1 cellular context compared by ENCODE assay signal in the genomic region with DNA sequence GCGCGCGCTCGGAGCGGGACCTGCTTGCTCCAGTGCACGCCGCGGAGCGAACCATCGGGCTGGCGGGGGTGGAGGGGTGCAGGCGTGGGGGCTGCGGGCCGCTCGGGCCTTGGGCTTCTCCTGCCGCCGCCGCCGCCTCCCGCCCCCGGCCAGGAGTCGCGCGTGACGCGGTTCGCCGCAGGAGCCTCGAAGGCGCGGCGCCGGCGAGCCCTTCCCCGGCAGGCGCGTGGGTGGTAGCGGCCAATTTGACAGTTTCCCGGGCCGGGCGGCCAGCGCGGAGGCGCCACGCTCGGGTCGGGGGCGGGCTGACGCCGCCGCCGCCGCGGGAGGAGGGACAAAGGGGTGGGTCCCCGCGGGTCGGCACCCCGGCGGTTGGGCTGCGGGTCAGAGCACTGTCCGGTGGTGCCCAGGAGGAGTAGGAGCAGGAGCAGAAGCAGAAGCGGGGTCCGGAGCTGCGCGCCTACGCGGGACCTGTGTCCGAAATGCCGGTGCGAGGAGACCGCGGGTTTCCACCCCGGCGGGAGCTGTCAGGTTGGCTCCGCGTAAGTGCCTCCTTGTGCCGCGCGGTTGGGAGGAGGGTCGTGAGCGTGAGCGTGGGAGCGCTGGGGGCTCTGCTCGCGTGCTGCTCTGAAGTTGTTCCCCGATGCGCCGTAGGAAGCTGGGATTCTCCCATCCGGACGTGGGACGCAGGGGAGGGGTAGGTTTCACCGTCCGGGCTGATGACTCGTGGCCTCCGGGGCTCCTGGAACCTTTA.
A peak's percentile ranks its signal among the peaks of the same experiment; 100 is the strongest.
TF ChIP-seq lines count a peak whose summit lies in the region.

Gene TJP2, plus strand, starts transcription at position 387 of the 754 bp plus-strand sequence. Its CDS starts 96 bp downstream, at position 483.

TF ChIP-seq in GM12878, 131 proteins besides CTCF, POLR2A, EP300 and RAD21 (continued from another document):
- no peak for TF ChIP-seq CBX5 (IDR thresholded peaks at IDR 0.05; ENCODE audit: low read depth)
- TF ChIP-seq, protein P1, sequence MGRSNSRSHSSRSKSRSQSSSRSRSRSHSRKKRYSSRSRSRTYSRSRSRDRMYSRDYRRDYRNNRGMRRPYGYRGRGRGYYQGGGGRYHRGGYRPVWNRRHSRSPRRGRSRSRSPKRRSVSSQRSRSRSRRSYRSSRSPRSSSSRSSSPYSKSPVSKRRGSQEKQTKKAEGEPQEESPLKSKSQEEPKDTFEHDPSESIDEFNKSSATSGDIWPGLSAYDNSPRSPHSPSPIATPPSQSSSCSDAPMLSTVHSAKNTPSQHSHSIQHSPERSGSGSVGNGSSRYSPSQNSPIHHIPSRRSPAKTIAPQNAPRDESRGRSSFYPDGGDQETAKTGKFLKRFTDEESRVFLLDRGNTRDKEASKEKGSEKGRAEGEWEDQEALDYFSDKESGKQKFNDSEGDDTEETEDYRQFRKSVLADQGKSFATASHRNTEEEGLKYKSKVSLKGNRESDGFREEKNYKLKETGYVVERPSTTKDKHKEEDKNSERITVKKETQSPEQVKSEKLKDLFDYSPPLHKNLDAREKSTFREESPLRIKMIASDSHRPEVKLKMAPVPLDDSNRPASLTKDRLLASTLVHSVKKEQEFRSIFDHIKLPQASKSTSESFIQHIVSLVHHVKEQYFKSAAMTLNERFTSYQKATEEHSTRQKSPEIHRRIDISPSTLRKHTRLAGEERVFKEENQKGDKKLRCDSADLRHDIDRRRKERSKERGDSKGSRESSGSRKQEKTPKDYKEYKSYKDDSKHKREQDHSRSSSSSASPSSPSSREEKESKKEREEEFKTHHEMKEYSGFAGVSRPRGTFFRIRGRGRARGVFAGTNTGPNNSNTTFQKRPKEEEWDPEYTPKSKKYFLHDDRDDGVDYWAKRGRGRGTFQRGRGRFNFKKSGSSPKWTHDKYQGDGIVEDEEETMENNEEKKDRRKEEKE (IDR thresholded peaks at IDR 0.05), result peak; percentile 88
TF ChIP-seq in GM12878: peak in this region for 34.
